ENCODE assay signal across 8 cellular contexts in the genomic region with DNA sequence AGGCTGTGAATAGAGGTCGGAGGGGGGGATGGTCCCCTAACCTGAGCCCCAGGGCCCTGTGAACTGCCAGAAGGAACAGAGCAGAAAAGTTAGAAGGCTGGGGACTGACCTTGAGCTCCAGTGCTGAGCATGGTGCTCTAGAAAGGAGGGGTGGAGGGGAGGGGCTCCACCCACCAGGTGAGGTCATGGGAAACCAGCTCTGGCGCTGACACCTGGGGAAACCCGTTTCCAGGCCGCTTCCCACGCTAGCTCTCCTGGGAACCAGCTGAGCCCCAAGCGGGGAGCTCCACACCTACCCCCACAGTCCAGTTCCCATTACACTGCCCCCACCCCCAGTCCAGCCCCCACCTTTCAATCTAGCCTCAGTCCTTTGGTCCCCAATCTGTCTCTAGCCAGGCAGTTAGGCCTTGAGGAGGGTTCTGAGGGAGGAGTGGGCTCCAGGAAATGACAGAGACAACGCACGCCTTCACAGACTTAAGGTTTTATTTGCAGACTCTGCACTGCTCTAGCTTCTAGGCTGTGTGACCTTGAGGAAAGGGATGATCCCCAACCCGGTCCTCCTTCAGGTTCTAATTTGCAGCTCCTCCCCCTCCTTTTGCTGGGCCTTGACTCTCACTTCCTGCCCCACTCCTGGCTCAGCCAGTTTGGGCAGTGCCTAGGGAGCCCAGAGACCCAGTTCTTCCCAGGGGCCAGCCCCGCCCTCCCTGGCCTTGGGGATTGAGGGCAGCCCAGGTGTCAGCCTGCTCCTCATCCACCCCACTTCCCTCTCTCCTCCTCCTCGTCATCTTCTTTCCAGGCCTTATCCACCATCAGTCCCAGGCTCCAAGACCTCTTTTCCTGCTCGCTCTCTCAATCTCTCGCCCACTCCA. TPM values are rescaled to one million over a fixed set of nuclear protein-coding genes. Genes with fewer than 3 reads are reported as not detected.
A peak's percentile ranks its signal among the peaks of the same experiment; 100 is the strongest.
DNase-seq lines count a peak whose midpoint lies in the region; ATAC-seq lines count a peak whose summit lies in the region.

No MANE protein-coding gene starts in this region.

- H3K27me3 ChIP-seq in iPS-15b (ENCODE audit: control insufficient read depth, insufficient read depth, low read length): no peaks in the 10 kb centered on the region

- H3K4me3 ChIP-seq in iPS-15b (ENCODE audit: low read depth, low read length) (peak overlapping the region; percentile 22), urinary bladder (ENCODE audit: low read depth, low read length) (no peak overlapping the region)

- peak overlapping the region; percentile 14 for H3K27ac ChIP-seq in urinary bladder (ENCODE audit: low read depth)

- WGBS in urinary bladder: 82% methylated on average over 13 of the region's 13 CpGs

- no peaks in the 10 kb centered on the region for H3K36me3 ChIP-seq in iPS-15b (ENCODE audit: control insufficient read depth, insufficient read depth, low read length)
- H3K36me3 ChIP-seq in urinary bladder (ENCODE audit: insufficient read depth): no peaks in the 10 kb centered on the region

- peak; percentile 39 for DNase-seq in stimulated activated CD4-positive, alpha-beta T cell treated with anti-CD3 and anti-CD28 coated beads, Interleukin-2, amount 100 ng/mL, for 4 hours (ENCODE audit: low read depth)
- DNase-seq in stimulated activated CD4-positive, alpha-beta T cell treated with anti-CD3 and anti-CD28 coated beads, Interleukin-2, amount 100 ng/mL, for 48 hours: no peak
- DNase-seq in NCI-H69 (lab: John Stamatoyannopoulos, UW) (peak; percentile 30), amygdala (lab: John Stamatoyannopoulos, UW) (no peak)

- H3K9ac ChIP-seq in iPS-15b (ENCODE audit: low read depth, low read length): no peak overlapping the region

- H3K4me1 ChIP-seq in iPS-15b (ENCODE audit: control insufficient read depth, insufficient read depth, low read length) (peaks cover 23% of the 10 kb centered on the region), urinary bladder (ENCODE audit: insufficient read depth) (no peaks in the 10 kb centered on the region)

- no peak for ATAC-seq in HG02970 (IDR thresholded peaks at IDR 0.05; ENCODE audit: low FRiP score, unreplicated experiment)
- ATAC-seq in HG02981 (IDR thresholded peaks at IDR 0.05; ENCODE audit: unreplicated experiment): no peak

- H3K9me3 ChIP-seq in iPS-15b (ENCODE audit: control insufficient read depth, insufficient read depth, low read length): no peaks in the 10 kb centered on the region

RNA-seq across cellular contexts. Expression of gene RHOV, which starts 2.1 kb away (rescaled TPM):
- total RNA-seq in urinary bladder: 9.3 TPM
- polyA plus RNA-seq in urinary bladder: 4.0 TPM

RNA-seq across cellular contexts. Expression of gene VPS18, which starts 22.3 kb away (rescaled TPM):
- total RNA-seq in urinary bladder: 15.1 TPM
- polyA plus RNA-seq in urinary bladder: 19.3 TPM

RNA-seq across cellular contexts. Expression of gene SPINT1, which starts 28.1 kb away (rescaled TPM):
- total RNA-seq in urinary bladder: 31.4 TPM
- polyA plus RNA-seq in urinary bladder: 17.4 TPM

RNA-seq across cellular contexts. Expression of gene PPP1R14D, which starts 43.5 kb away (rescaled TPM):
- total RNA-seq in urinary bladder: not detected
- not detected for polyA plus RNA-seq in urinary bladder

RNA-seq across cellular contexts. Expression of gene DLL4, which starts 57.2 kb away (rescaled TPM):
- total RNA-seq in urinary bladder: 11.8 TPM
- polyA plus RNA-seq in urinary bladder: 11.2 TPM

Comparison
In these comparisons a context has a peak if more than half of its experiments do, and no peak if none do; other contexts are left out.
1. DNase-seq: peak in stimulated activated CD4-positive, alpha-beta T cell treated with anti-CD3 and anti-CD28 coated beads, Interleukin-2, amount 100 ng/mL, for 4 hours (single experiment) and NCI-H69 (single experiment); none in stimulated activated CD4-positive, alpha-beta T cell treated with anti-CD3 and anti-CD28 coated beads, Interleukin-2, amount 100 ng/mL, for 48 hours (0 of 2) and amygdala (0 of 56).